17 cellular contexts compared by ENCODE assay signal in genomic region chr12:57533108-57533507, GRCh38. TPM values are rescaled to one million over a fixed set of nuclear protein-coding genes. Genes with fewer than 3 reads are reported as not detected.
DNase-seq lines count a peak whose midpoint lies in the region; ATAC-seq and TF ChIP-seq lines count a peak whose summit lies in the region.
"Had no signal": no experiment of that assay in that cellular context is flagged by ENCODE, and none has a peak within 500 bp of the region (broad histone marks: within the 10 kb centered on the region; RNA-seq: fewer than 3 reads in every experiment).

No MANE protein-coding gene starts in this region.

- no peaks in the 10 kb centered on the region for H3K4me1 ChIP-seq in neutrophil (ENCODE audit: control insufficient read depth in 1 of 2, insufficient read depth in 1 of 2, low read depth in 1 of 2, low read length in 1 of 2)
- H3K4me1 ChIP-seq in HAP-1: no peaks in the 10 kb centered on the region
- H3K4me1 ChIP-seq: Caco-2 had no signal

- H3K27ac Mint-ChIP-seq in T-helper 17 cell: peak overlapping the region; percentile 45
- H3K27ac Mint-ChIP-seq: HFFc6 had no signal

- H3K36me3 ChIP-seq in neutrophil (peaks cover 93% of the 10 kb centered on the region), HAP-1 (replicated peaks) (peaks cover 73% of the 10 kb centered on the region)

- ATAC-seq in T-helper 17 cell (no peak), GM19395 (IDR thresholded peaks at IDR 0.05; ENCODE audit: unreplicated experiment) (no peak), HG03196 (IDR thresholded peaks at IDR 0.05; ENCODE audit: unreplicated experiment) (no peak)
- ATAC-seq: K562 had no signal

- in situ Hi-C loops in HAP-1 (cut with MboI; ENCODE audit: low sequenced_read_pairs): no loop called here

- H3K27me3 Mint-ChIP-seq in T-helper 17 cell: no peaks in the 10 kb centered on the region
- H3K27me3 Mint-ChIP-seq: CD8-positive, alpha-beta memory T cell had no signal

- H3K4me3 Mint-ChIP-seq in T-helper 17 cell: no peak overlapping the region
- H3K4me3 Mint-ChIP-seq: CD8-positive, alpha-beta memory T cell; HFFc6 had no signal

- H3K4me1 Mint-ChIP-seq in T-helper 17 cell: peaks cover 8% of the 10 kb centered on the region

- peak overlapping the region; percentile 13 for H3K27ac ChIP-seq in neutrophil
- H3K27ac ChIP-seq: BLaER1 had no signal

- peak; percentile 40 for DNase-seq in NCI-H82 (lab: John Stamatoyannopoulos, UW)
- no peak for DNase-seq in NCI-H82 treated with DMSO at 0.1 percent for 48 hours (lab: John Stamatoyannopoulos, UW; ENCODE audit: unreplicated experiment)
- no peak for DNase-seq in T-helper 17 cell
- DNase-seq in HAP-1 (ENCODE audit: low spot score in 2 of 2): no peak
- DNase-seq: 8988T, AML-193, Caco-2, DMS79, HCEC 1CT, HFFc6 had no signal

- H3K9me3 ChIP-seq in T-helper 17 cell (ENCODE audit: control insufficient read depth, low read length, poor library complexity, severe bottlenecking) (no peaks in the 10 kb centered on the region), neutrophil (no peaks in the 10 kb centered on the region), HAP-1 (no peaks in the 10 kb centered on the region)
- H3K9me3 ChIP-seq: BLaER1, Caco-2 had no signal

- peaks cover 2% of the 10 kb centered on the region for H3K36me3 Mint-ChIP-seq in T-helper 17 cell (ENCODE audit: low read depth)

- H3K4me3 ChIP-seq in neutrophil (ENCODE audit: low read depth in 1 of 2, low read length in 1 of 2) (no peak overlapping the region), HAP-1 (no peak overlapping the region)
- H3K4me3 ChIP-seq: BLaER1, K562 had no signal

- no peak for TF ChIP-seq CTCF in neutrophil (IDR thresholded peaks at IDR 0.05)

- H3K27me3 ChIP-seq in neutrophil: no peaks in the 10 kb centered on the region
- H3K27me3 ChIP-seq in HAP-1 (ENCODE audit: low read depth): no peaks in the 10 kb centered on the region
- H3K27me3 ChIP-seq: BLaER1 had no signal

RNA-seq across cellular contexts. Expression of gene MBD6, which starts 10.5 kb away (rescaled TPM):
- 10 to 100 TPM; 82.4 to 93.5 TPM for total RNA-seq in T-helper 17 cell

RNA-seq across cellular contexts. Expression of gene DDIT3, which starts 12.8 kb away (rescaled TPM):
- total RNA-seq in T-helper 17 cell: 100 to 1,000 TPM; 115 to 145 TPM

RNA-seq across cellular contexts. Expression of gene DCTN2, which starts 13.9 kb away (rescaled TPM):
- total RNA-seq in T-helper 17 cell: 10 to 100 TPM; 63.9 to 78.8 TPM

RNA-seq across cellular contexts. Expression of gene KIF5A, which starts 16.7 kb away (rescaled TPM):
- total RNA-seq in T-helper 17 cell: under 1 TPM; 0.35 to 0.63 TPM
- total RNA-seq: G401 had no signal

RNA-seq across cellular contexts. Expression of gene MARS1, which starts 45.2 kb away (rescaled TPM):
- total RNA-seq in T-helper 17 cell: 100 to 1,000 TPM; 175 to 180 TPM
